ENCODE assay signal across 25 cellular contexts in the genomic region with DNA sequence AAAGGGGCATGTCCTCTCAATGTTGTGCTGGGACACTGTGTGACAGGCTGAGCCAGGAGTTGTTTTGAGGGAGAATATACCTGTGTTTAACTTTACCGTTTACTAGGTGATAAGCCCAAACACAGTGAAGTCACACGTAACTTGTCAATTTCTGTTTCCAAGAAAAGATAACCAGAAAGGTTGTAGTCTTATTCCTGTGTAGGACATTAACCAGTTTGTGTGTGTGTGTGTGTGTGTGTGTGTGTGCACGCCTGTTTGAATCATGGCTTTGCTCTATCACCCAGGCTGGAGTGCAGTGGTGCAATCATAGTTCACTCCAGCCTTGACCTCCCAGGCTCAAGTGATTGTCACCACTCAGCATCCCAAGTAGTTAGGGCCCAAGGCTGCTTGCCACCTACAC.
DNase-seq lines count a peak whose midpoint lies in the region; ATAC-seq and TF ChIP-seq lines count a peak whose summit lies in the region.
"Had no signal": no experiment of that assay in that cellular context is flagged by ENCODE, and none has a peak within 500 bp of the region (broad histone marks: within the 10 kb centered on the region; RNA-seq: fewer than 3 reads in every experiment).

No MANE protein-coding gene starts in this region.

- CTCF ChIA-PET in activated naive CD4-positive, alpha-beta T cell treated with anti-CD3 and anti-CD28 coated beads for 36 hours (lab: Charles Lee), result no interaction called here
- CTCF ChIA-PET in HEK293T (lab: Yijun Ruan, JAX), result no interaction called here

- intact Hi-C loops in activated naive CD4-positive, alpha-beta T cell treated with anti-CD3 and anti-CD28 coated beads for 36 hours (cut with micrococcal nuclease), result no loop called here
- intact Hi-C loops in activated T-helper 2 cell treated with anti-CD3 and anti-CD28 coated beads, Interferon-gamma antibody, Interleukin-2, Interleukin-4, amounts not matched to agents 10 μg/mL and 5 μg/mL and 100 μg/mL, durations not matched to agents 14 hours and 24 hours and 36 hours (cut with micrococcal nuclease), result loop anchor here (5.0 kb wide), 1 partner anchor 35 kb away; no protein-coding TSS in a partner anchor

- peaks cover 23% of the 10 kb centered on the region for H3K4me1 Mint-ChIP-seq in activated naive CD4-positive, alpha-beta T cell treated with anti-CD3 and anti-CD28 coated beads for 36 hours (ENCODE audit: low read depth)
- H3K4me1 Mint-ChIP-seq in activated T-helper 2 cell treated with anti-CD3 and anti-CD28 coated beads, Interferon-gamma antibody, Interleukin-2, Interleukin-4, amounts not matched to agents 10 μg/mL and 5 μg/mL and 100 μg/mL, durations not matched to agents 14 hours and 24 hours and 36 hours (ENCODE audit: low read depth), result peaks cover 39% of the 10 kb centered on the region
- peaks cover 20% of the 10 kb centered on the region for H3K4me1 Mint-ChIP-seq in stimulated activated effector memory CD8-positive, alpha-beta T cell treated with anti-CD3 and anti-CD28 coated beads, Interleukin-12 subunit alpha, Interleukin-12 subunit beta, amount 100 ng/mL, for 72 hours

- DNase-seq in activated naive CD4-positive, alpha-beta T cell treated with anti-CD3 and anti-CD28 coated beads for 36 hours, result no peak
- no peak for DNase-seq in activated naive CD4-positive, alpha-beta T cell (lab: John Stamatoyannopoulos, UW)
- no peak for DNase-seq in activated T-helper 2 cell treated with anti-CD3 and anti-CD28 coated beads, Interferon-gamma antibody, Interleukin-2, Interleukin-4, amounts not matched to agents 10 μg/mL and 5 μg/mL and 100 μg/mL, durations not matched to agents 14 hours and 24 hours and 36 hours (ENCODE audit: low spot score)
- peak; percentile 64 for DNase-seq in kidney tubule cell (ENCODE audit: low spot score)
- no peak for DNase-seq in stimulated activated effector memory CD8-positive, alpha-beta T cell treated with anti-CD3 and anti-CD28 coated beads, Interleukin-12 subunit alpha, Interleukin-12 subunit beta, amount 100 ng/mL, for 72 hours (ENCODE audit: low spot score in 2 of 2)
- no peak for DNase-seq in HEK293T (ENCODE audit: extremely low spot score)
- DNase-seq: ACHN; activated B cell treated with CpG ODN at 0.5 μM for 24 hours; activated gamma-delta T cell; amygdala; DMS 273 treated with DMSO at 0.1 percent for 48 hours; gastrocnemius medialis; hippocampal formation; IMR-90; left colon; NCI-H146; nephron progenitor cell; retina; Right ventricle myocardium superior; stimulated activated CD4-positive, alpha-beta T cell treated with anti-CD3 and anti-CD28 coated beads, Interleukin-1b, Interleukin-23, amount 100 ng/mL, for 48 hours; stomach; tibial artery had no signal

- peaks cover 17% of the 10 kb centered on the region for H3K9me3 Mint-ChIP-seq in activated naive CD4-positive, alpha-beta T cell treated with anti-CD3 and anti-CD28 coated beads for 36 hours
- H3K9me3 Mint-ChIP-seq in activated T-helper 2 cell treated with anti-CD3 and anti-CD28 coated beads, Interferon-gamma antibody, Interleukin-2, Interleukin-4, amounts not matched to agents 10 μg/mL and 5 μg/mL and 100 μg/mL, durations not matched to agents 14 hours and 24 hours and 36 hours, result peaks cover 20% of the 10 kb centered on the region
- peaks cover 9% of the 10 kb centered on the region for H3K9me3 Mint-ChIP-seq in stimulated activated effector memory CD8-positive, alpha-beta T cell treated with anti-CD3 and anti-CD28 coated beads, Interleukin-12 subunit alpha, Interleukin-12 subunit beta, amount 100 ng/mL, for 72 hours

- H3K27me3 Mint-ChIP-seq in activated naive CD4-positive, alpha-beta T cell treated with anti-CD3 and anti-CD28 coated beads for 36 hours (ENCODE audit: low read depth), result no peaks in the 10 kb centered on the region
- no peaks in the 10 kb centered on the region for H3K27me3 Mint-ChIP-seq in activated T-helper 2 cell treated with anti-CD3 and anti-CD28 coated beads, Interferon-gamma antibody, Interleukin-2, Interleukin-4, amounts not matched to agents 10 μg/mL and 5 μg/mL and 100 μg/mL, durations not matched to agents 14 hours and 24 hours and 36 hours (ENCODE audit: low read depth)
- H3K27me3 Mint-ChIP-seq: activated B cell treated with CpG ODN at 0.5 μM for 24 hours had no signal

- no peak overlapping the region for H3K4me3 Mint-ChIP-seq in activated naive CD4-positive, alpha-beta T cell treated with anti-CD3 and anti-CD28 coated beads for 36 hours
- no peak overlapping the region for H3K4me3 Mint-ChIP-seq in activated T-helper 2 cell treated with anti-CD3 and anti-CD28 coated beads, Interferon-gamma antibody, Interleukin-2, Interleukin-4, amounts not matched to agents 10 μg/mL and 5 μg/mL and 100 μg/mL, durations not matched to agents 14 hours and 24 hours and 36 hours (ENCODE audit: low read depth)
- H3K4me3 Mint-ChIP-seq in stimulated activated effector memory CD8-positive, alpha-beta T cell treated with anti-CD3 and anti-CD28 coated beads, Interleukin-12 subunit alpha, Interleukin-12 subunit beta, amount 100 ng/mL, for 72 hours, result no peak overlapping the region
- H3K4me3 Mint-ChIP-seq: activated B cell treated with CpG ODN at 0.5 μM for 24 hours, GM23338, nephron progenitor cell had no signal

- H3K27ac Mint-ChIP-seq in activated naive CD4-positive, alpha-beta T cell treated with anti-CD3 and anti-CD28 coated beads for 36 hours, result peak overlapping the region; percentile 24
- H3K27ac Mint-ChIP-seq in activated T-helper 2 cell treated with anti-CD3 and anti-CD28 coated beads, Interferon-gamma antibody, Interleukin-2, Interleukin-4, amounts not matched to agents 10 μg/mL and 5 μg/mL and 100 μg/mL, durations not matched to agents 14 hours and 24 hours and 36 hours, result peak overlapping the region; percentile 84
- H3K27ac Mint-ChIP-seq in stimulated activated effector memory CD8-positive, alpha-beta T cell treated with anti-CD3 and anti-CD28 coated beads, Interleukin-12 subunit alpha, Interleukin-12 subunit beta, amount 100 ng/mL, for 72 hours, result peak overlapping the region; percentile 37
- H3K27ac Mint-ChIP-seq: activated B cell treated with CpG ODN at 0.5 μM for 24 hours, GM23338, nephron progenitor cell had no signal

- ATAC-seq in stimulated activated effector memory CD8-positive, alpha-beta T cell treated with anti-CD3 and anti-CD28 coated beads, Interleukin-12 subunit alpha, Interleukin-12 subunit beta, amount 100 ng/mL, for 72 hours, result peak; percentile 43
- ATAC-seq in HG03280 (IDR thresholded peaks at IDR 0.05; ENCODE audit: unreplicated experiment), result no peak
- ATAC-seq: GM23338, left colon, Panc1 had no signal

- POLR2A ChIA-PET in HEK293T (lab: Yijun Ruan, JAX), result no interaction called here

- H3K36me3 Mint-ChIP-seq in activated naive CD4-positive, alpha-beta T cell treated with anti-CD3 and anti-CD28 coated beads for 36 hours (ENCODE audit: low read depth), result peaks cover 17% of the 10 kb centered on the region
- H3K36me3 Mint-ChIP-seq in activated T-helper 2 cell treated with anti-CD3 and anti-CD28 coated beads, Interferon-gamma antibody, Interleukin-2, Interleukin-4, amounts not matched to agents 10 μg/mL and 5 μg/mL and 100 μg/mL, durations not matched to agents 14 hours and 24 hours and 36 hours (ENCODE audit: low read depth), result peaks cover 35% of the 10 kb centered on the region
- H3K36me3 Mint-ChIP-seq in stimulated activated effector memory CD8-positive, alpha-beta T cell treated with anti-CD3 and anti-CD28 coated beads, Interleukin-12 subunit alpha, Interleukin-12 subunit beta, amount 100 ng/mL, for 72 hours, result peaks cover 8% of the 10 kb centered on the region

TF ChIP-seq in HEK293T, 16 proteins besides CTCF, POLR2A, EP300 and RAD21:
- no peak for TF ChIP-seq FOXM1 (IDR thresholded peaks at IDR 0.05; ENCODE audit: borderline replicate concordance)
- TF ChIP-seq SP1 (IDR thresholded peaks at IDR 0.05), result no peak
- no peak for TF ChIP-seq ZNF384 (IDR thresholded peaks at IDR 0.05)
- no peak for TF ChIP-seq L3MBTL2 (conservative IDR thresholded peaks at IDR 0.05)
- TF ChIP-seq, protein P1, sequence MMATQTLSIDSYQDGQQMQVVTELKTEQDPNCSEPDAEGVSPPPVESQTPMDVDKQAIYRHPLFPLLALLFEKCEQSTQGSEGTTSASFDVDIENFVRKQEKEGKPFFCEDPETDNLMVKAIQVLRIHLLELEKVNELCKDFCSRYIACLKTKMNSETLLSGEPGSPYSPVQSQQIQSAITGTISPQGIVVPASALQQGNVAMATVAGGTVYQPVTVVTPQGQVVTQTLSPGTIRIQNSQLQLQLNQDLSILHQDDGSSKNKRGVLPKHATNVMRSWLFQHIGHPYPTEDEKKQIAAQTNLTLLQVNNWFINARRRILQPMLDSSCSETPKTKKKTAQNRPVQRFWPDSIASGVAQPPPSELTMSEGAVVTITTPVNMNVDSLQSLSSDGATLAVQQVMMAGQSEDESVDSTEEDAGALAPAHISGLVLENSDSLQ (IDR thresholded peaks at IDR 0.05), result no peak
TF ChIP-seq in HEK293T: peak in this region for 0.

Comparison
In these comparisons a context has a peak if more than half of its experiments do, and no peak if none do; other contexts are left out.
1. H3K27ac Mint-ChIP-seq: peak in every context shown above with its lines; median percentile 84 in activated T-helper 2 cell treated with anti-CD3 and anti-CD28 coated beads, Interferon-gamma antibody, Interleukin-2, Interleukin-4, amounts not matched to agents 10 μg/mL and 5 μg/mL and 100 μg/mL, durations not matched to agents 14 hours and 24 hours and 36 hours; 37 in stimulated activated effector memory CD8-positive, alpha-beta T cell treated with anti-CD3 and anti-CD28 coated beads, Interleukin-12 subunit alpha, Interleukin-12 subunit beta, amount 100 ng/mL, for 72 hours; 24 in activated naive CD4-positive, alpha-beta T cell treated with anti-CD3 and anti-CD28 coated beads for 36 hours.